Comparison of ENCODE assay signal across 17 cellular contexts in genomic region chr12:1749019-1749418, GRCh38. TPM values are rescaled to one million over a fixed set of nuclear protein-coding genes. Genes with fewer than 3 reads are reported as not detected.
DNase-seq lines count a peak whose midpoint lies in the region; ATAC-seq, FAIRE-seq and TF ChIP-seq lines count a peak whose summit lies in the region.
"Had no signal": no experiment of that assay in that cellular context is flagged by ENCODE, and none has a peak within 500 bp of the region (broad histone marks: within the 10 kb centered on the region; RNA-seq: fewer than 3 reads in every experiment).

No MANE protein-coding gene starts in this region.

- peaks cover 2% of the 10 kb centered on the region for H3K36me3 ChIP-seq in Caco-2 (ENCODE audit: control insufficient read depth, insufficient read depth, low read length)

- H3K27ac Mint-ChIP-seq in Caco-2 (ENCODE audit: unreplicated experiment): peak overlapping the region; percentile 70
- H3K27ac Mint-ChIP-seq: CD14-positive monocyte; CD4-positive, alpha-beta memory T cell; GM23338 had no signal

- H3K4me1 ChIP-seq in Caco-2: peaks cover 38% of the 10 kb centered on the region
- H3K4me1 ChIP-seq: BE2C had no signal

- POLR2A ChIA-PET in Caco-2 (lab: Charles Lee): no interaction called here

- peaks cover 34% of the 10 kb centered on the region for H3K4me1 Mint-ChIP-seq in Caco-2 (ENCODE audit: low read depth, unreplicated experiment)

- no TSS peak for BruUV-seq in Caco-2 (replicated peaks; lab: Mats Ljungman, UMichigan)

- peaks cover 24% of the 10 kb centered on the region for H3K9me3 Mint-ChIP-seq in Caco-2 (ENCODE audit: unreplicated experiment)

- CTCF ChIA-PET in Caco-2 (lab: Charles Lee): interaction anchor here (1.0 kb wide), 1 partner anchor 42 kb away, joined by 3 read pairs; no protein-coding TSS in a partner anchor

- peaks cover 57% of the 10 kb centered on the region for H3K36me3 Mint-ChIP-seq in Caco-2 (ENCODE audit: insufficient read depth, unreplicated experiment)

- H3K4me3 Mint-ChIP-seq in Caco-2 (ENCODE audit: unreplicated experiment): no peak overlapping the region
- H3K4me3 Mint-ChIP-seq: CD14-positive monocyte; CD4-positive, alpha-beta memory T cell; GM23338 had no signal

- no peak for TF ChIP-seq CTCF in Caco-2 (IDR thresholded peaks at IDR 0.05; ENCODE audit: insufficient read depth in 1 of 2, low read depth in 1 of 2, low read length in 1 of 2, severe bottlenecking in 1 of 2, unreplicated experiment in 1 of 2)

- no peak overlapping the region for H3K4me3 ChIP-seq in Caco-2 (ENCODE audit: low read depth, low read length)
- H3K4me3 ChIP-seq: GM23338 had no signal

- ATAC-seq in left colon (peak; percentile 44), HG02798 (IDR thresholded peaks at IDR 0.05; ENCODE audit: poor library complexity, unreplicated experiment) (no peak)
- ATAC-seq: GM23338 had no signal

- intact Hi-C loops in Caco-2 (cut with micrococcal nuclease; ENCODE audit: unreplicated experiment): no loop called here
- intact Hi-C loops in left colon (cut with DNase I, micrococcal nuclease): no loop called here

- peak; percentile 13 for FAIRE-seq in HTR-8/SVneo (lab: Jason Lieb, UNC)
- FAIRE-seq: A204.1, G401.6, GM12891 had no signal

- H3K9me3 ChIP-seq in Caco-2: peaks cover 17% of the 10 kb centered on the region
- H3K9me3 ChIP-seq: BE2C had no signal

- no peaks in the 10 kb centered on the region for H3K27me3 Mint-ChIP-seq in Caco-2 (ENCODE audit: insufficient read depth, unreplicated experiment)
- H3K27me3 Mint-ChIP-seq: CD4-positive, alpha-beta memory T cell had no signal

- no peaks in the 10 kb centered on the region for H3K27me3 ChIP-seq in Caco-2 (replicated peaks; ENCODE audit: control insufficient read depth, insufficient read depth, low read length)
- H3K27me3 ChIP-seq: BE2C had no signal

- no peak for DNase-seq in Caco-2
- DNase-seq in HTR-8/SVneo (ENCODE audit: insufficient read length, low spot score): no peak
- DNase-seq in left colon: no peak
- no peak for DNase-seq in NCI-H82 (lab: John Stamatoyannopoulos, UW)
- no peak for DNase-seq in dedifferentiated amniotic fluid mesenchymal stem cell (ENCODE audit: extremely low spot score)
- DNase-seq in SIG-M5 treated with dmso at 0.1 percent for 504 hours (lab: John Stamatoyannopoulos, UW; ENCODE audit: unreplicated experiment): no peak
- DNase-seq: ACHN; BE2C; Calu3; CD4-positive, alpha-beta memory T cell; H7 had no signal

RNA-seq across cellular contexts. Expression of gene ADIPOR2, which starts 58.1 kb away (rescaled TPM):
- 119 and 125 TPM in 2 replicates for total RNA-seq in Caco-2 (2022)
- total RNA-seq in left colon: 100 to 1,000 TPM; 100 to 111 TPM
